In genomic region chr11:34655335-34656008, GRCh38 we compare ENCODE assay signal across 10 cellular contexts. TPM values are rescaled to one million over a fixed set of nuclear protein-coding genes. Genes with fewer than 3 reads are reported as not detected.
DNase-seq lines count a peak whose midpoint lies in the region; ATAC-seq lines count a peak whose summit lies in the region.
"Had no signal": no experiment of that assay in that cellular context is flagged by ENCODE, and none has a peak within 500 bp of the region (broad histone marks: within the 10 kb centered on the region; RNA-seq: fewer than 3 reads in every experiment).

No MANE protein-coding gene starts in this region.

- H3K9me3 ChIP-seq in skeletal muscle satellite cell (replicated peaks; ENCODE audit: low read length) = no peaks in the 10 kb centered on the region
- H3K9me3 ChIP-seq in Karpas-422 (ENCODE audit: low read length) = no peaks in the 10 kb centered on the region
- H3K9me3 ChIP-seq: thyroid gland had no signal

- H3K4me1 ChIP-seq in skeletal muscle satellite cell (ENCODE audit: control insufficient read depth, insufficient read depth, low read length) (peaks cover 28% of the 10 kb centered on the region), Karpas-422 (ENCODE audit: low read length) (peaks cover 40% of the 10 kb centered on the region)
- H3K4me1 ChIP-seq: thyroid gland had no signal

- H3K4me3 ChIP-seq in skeletal muscle satellite cell (ENCODE audit: low read length) (no peak overlapping the region), Karpas-422 (ENCODE audit: low read length) (no peak overlapping the region)
- H3K4me3 ChIP-seq: thyroid gland had no signal

- DNase-seq in EH (ENCODE audit: low read depth) (peak; percentile 81), SW 1271 (lab: John Stamatoyannopoulos, UW) (peak; percentile 46 to 69), fibroblast of gingiva (ENCODE audit: low read depth) (peak; percentile 53), Karpas-422 (no peak), NCI-H1436 (lab: John Stamatoyannopoulos, UW) (no peak)

- no peak overlapping the region for H2AFZ ChIP-seq in Karpas-422 (ENCODE audit: low read length)

- no peaks in the 10 kb centered on the region for H4K20me1 ChIP-seq in Karpas-422 (ENCODE audit: insufficient read depth, low read depth, low read length)

- no peaks in the 10 kb centered on the region for H3K27me3 ChIP-seq in skeletal muscle satellite cell (ENCODE audit: control insufficient read depth, insufficient read depth, low read length)
- H3K27me3 ChIP-seq in Karpas-422 (ENCODE audit: low read length) = no peaks in the 10 kb centered on the region
- H3K27me3 ChIP-seq: thyroid gland had no signal

- peak overlapping the region; percentile 13 for H3K4me2 ChIP-seq in skeletal muscle satellite cell (ENCODE audit: low read length)
- H3K4me2 ChIP-seq in Karpas-422 (ENCODE audit: low read depth, low read length, poor library complexity, severe bottlenecking) = no peak overlapping the region

- no peak overlapping the region for H3K27ac ChIP-seq in Karpas-422 (ENCODE audit: low read length)
- H3K27ac ChIP-seq: thyroid gland had no signal

- H3K9ac ChIP-seq in skeletal muscle satellite cell (ENCODE audit: low read depth, low read length) (peak overlapping the region; percentile 43), Karpas-422 (ENCODE audit: low read length) (no peak overlapping the region)

- H3K36me3 ChIP-seq in skeletal muscle satellite cell (ENCODE audit: insufficient read depth, low read length) (no peaks in the 10 kb centered on the region), Karpas-422 (ENCODE audit: insufficient read depth, low read length) (no peaks in the 10 kb centered on the region)
- H3K36me3 ChIP-seq: thyroid gland had no signal

- H3K79me2 ChIP-seq in Karpas-422 (ENCODE audit: low read length) = no peaks in the 10 kb centered on the region

- ATAC-seq in HG03354 (IDR thresholded peaks at IDR 0.05; ENCODE audit: poor library complexity, severe bottlenecking, unreplicated experiment) (no peak), GM18867 (IDR thresholded peaks at IDR 0.05; ENCODE audit: unreplicated experiment) (no peak)

- no peaks in the 10 kb centered on the region for H3K9me2 ChIP-seq in Karpas-422 (replicated peaks; ENCODE audit: insufficient read depth, low read length)

RNA-seq across cellular contexts. Expression of gene EHF, which starts 34.6 kb away (rescaled TPM):
- not detected in 2 replicates for total RNA-seq in skeletal muscle satellite cell (2012; rRNA removed)
- not detected in 2 replicates for total RNA-seq in Karpas-422 (2014; rRNA removed; shearing (Covaris generic); ENCODE audit: low replicate concordance)
- total RNA-seq: activated CD8-positive, alpha-beta memory T cell treated with anti-CD3 and anti-CD28 coated beads for 36 hours had no signal

Comparison
In these comparisons a context has a peak if more than half of its experiments do, and no peak if none do; other contexts are left out.
1. DNase-seq: peak in EH (single experiment), SW 1271 (2 of 2) and fibroblast of gingiva (single experiment); none in Karpas-422 (single experiment) and NCI-H1436 (single experiment).